Comparison of ENCODE assay signal across 16 cellular contexts in genomic region chr7:100191775-100192174, GRCh38. TPM values are rescaled to one million over a fixed set of nuclear protein-coding genes. Genes with fewer than 3 reads are reported as not detected.
DNase-seq lines count a peak whose midpoint lies in the region; ATAC-seq and TF ChIP-seq lines count a peak whose summit lies in the region.
"Had no signal": no experiment of that assay in that cellular context is flagged by ENCODE, and none has a peak within 500 bp of the region (broad histone marks: within the 10 kb centered on the region; RNA-seq: fewer than 3 reads in every experiment).

No MANE protein-coding gene starts in this region.

- H3K79me2 ChIP-seq in DOHH2 (ENCODE audit: control insufficient read depth, low read length) = no peaks in the 10 kb centered on the region; the same call in 1 of the 2 replicates

- peak overlapping the region; percentile 41 for H3K4me3 ChIP-seq in DOHH2 (ENCODE audit: low read length)
- H3K4me3 ChIP-seq in mesenchymal stem cell (ENCODE audit: insufficient read depth in 1 of 2, low read depth in 1 of 2, low read length in 2 of 2) = no peak overlapping the region

- H3K36me3 ChIP-seq in DOHH2 (ENCODE audit: control insufficient read depth, low read length) (peaks cover 55% of the 10 kb centered on the region), mesenchymal stem cell (ENCODE audit: control insufficient read depth in 1 of 2, insufficient read depth in 2 of 2, low read depth in 1 of 2, low read length in 2 of 2) (no peaks in the 10 kb centered on the region)

- no peak overlapping the region for H2BK12ac ChIP-seq in mesenchymal stem cell (ENCODE audit: low read length in 2 of 2)

- H3K18ac ChIP-seq in mesenchymal stem cell (ENCODE audit: low read depth in 1 of 2, low read length in 2 of 2) = no peak overlapping the region

- no peak overlapping the region for H2AK5ac ChIP-seq in mesenchymal stem cell (ENCODE audit: low read length, severe bottlenecking)

- H3K27me3 ChIP-seq in DOHH2 (ENCODE audit: control insufficient read depth, low read length) = no peaks in the 10 kb centered on the region
- H3K27me3 ChIP-seq in mesenchymal stem cell (ENCODE audit: control insufficient read depth in 1 of 2, insufficient read depth in 1 of 2, low read length in 2 of 2) = peaks cover 0 to 13% of the 10 kb centered on the region in 2 experiments

- H3K4me1 Mint-ChIP-seq in activated naive CD8-positive, alpha-beta T cell treated with anti-CD3 and anti-CD28 coated beads for 36 hours = peaks cover 42% of the 10 kb centered on the region
- H3K4me1 Mint-ChIP-seq in osteocyte (ENCODE audit: unreplicated experiment) = peaks cover 5% of the 10 kb centered on the region
- peaks cover 29% of the 10 kb centered on the region for H3K4me1 Mint-ChIP-seq in activated T-helper 1 cell treated with anti-CD3 and anti-CD28 coated beads, Interleukin-12 subunit alpha, Interleukin-12 subunit beta, Interleukin-2, Interleukin-4 antibody, amounts not matched to agents 30 ng/mL and 10 ng/mL and 1 ng/mL, durations not matched to agents 14 hours and 24 hours and 36 hours (ENCODE audit: low read depth)

- no peak overlapping the region for H2BK5ac ChIP-seq in mesenchymal stem cell (ENCODE audit: low read depth, low read length, poor library complexity, severe bottlenecking)

- no peak overlapping the region for H3K4me3 Mint-ChIP-seq in activated naive CD8-positive, alpha-beta T cell treated with anti-CD3 and anti-CD28 coated beads for 36 hours
- H3K4me3 Mint-ChIP-seq in osteocyte (ENCODE audit: unreplicated experiment) = no peak overlapping the region
- H3K4me3 Mint-ChIP-seq in activated T-helper 1 cell treated with anti-CD3 and anti-CD28 coated beads, Interleukin-12 subunit alpha, Interleukin-12 subunit beta, Interleukin-2, Interleukin-4 antibody, amounts not matched to agents 30 ng/mL and 10 ng/mL and 1 ng/mL, durations not matched to agents 14 hours and 24 hours and 36 hours = no peak overlapping the region
- H3K4me3 Mint-ChIP-seq: activated CD4-positive, alpha-beta memory T cell treated with anti-CD3 and anti-CD28 coated beads for 36 hours; T-helper 1 cell treated with Interleukin-12 subunit alpha and Interleukin-12 subunit beta and Interleukin-4 antibody, amounts not matched to agents 30 μg/mL and 1 μg/mL, for 36 hours had no signal

- H3K4me1 ChIP-seq in DOHH2 (ENCODE audit: control insufficient read depth, low read length) (peaks cover 87% of the 10 kb centered on the region), mesenchymal stem cell (ENCODE audit: control insufficient read depth, insufficient read depth, low read depth, low read length) (no peaks in the 10 kb centered on the region)

- H2BK120ac ChIP-seq in mesenchymal stem cell (ENCODE audit: low read depth, low read length) = no peak overlapping the region

- H3K14ac ChIP-seq in mesenchymal stem cell (ENCODE audit: low read length in 2 of 2) = no peak overlapping the region

- H3K4me2 ChIP-seq in DOHH2 (ENCODE audit: low read length) = peak overlapping the region; percentile 65
- no peak overlapping the region for H3K4me2 ChIP-seq in mesenchymal stem cell (ENCODE audit: low read length, poor library complexity, severe bottlenecking)

- H3K36me3 Mint-ChIP-seq in activated naive CD8-positive, alpha-beta T cell treated with anti-CD3 and anti-CD28 coated beads for 36 hours = no peaks in the 10 kb centered on the region
- H3K36me3 Mint-ChIP-seq in osteocyte (ENCODE audit: unreplicated experiment) = no peaks in the 10 kb centered on the region
- peaks cover 2% of the 10 kb centered on the region for H3K36me3 Mint-ChIP-seq in activated T-helper 1 cell treated with anti-CD3 and anti-CD28 coated beads, Interleukin-12 subunit alpha, Interleukin-12 subunit beta, Interleukin-2, Interleukin-4 antibody, amounts not matched to agents 30 ng/mL and 10 ng/mL and 1 ng/mL, durations not matched to agents 14 hours and 24 hours and 36 hours (ENCODE audit: low read depth)
- H3K36me3 Mint-ChIP-seq: activated CD4-positive, alpha-beta memory T cell treated with anti-CD3 and anti-CD28 coated beads for 36 hours had no signal

- H3K23ac ChIP-seq in mesenchymal stem cell (ENCODE audit: low read length in 2 of 2) = no peak overlapping the region

- H4K8ac ChIP-seq in mesenchymal stem cell (ENCODE audit: low read length) = no peak overlapping the region

- no peak overlapping the region for H3K9ac ChIP-seq in mesenchymal stem cell (ENCODE audit: low read length)

- 95% methylated on average over 2 of the region's 2 CpGs for WGBS in mesenchymal stem cell

- ATAC-seq in GM19035 (IDR thresholded peaks at IDR 0.05; ENCODE audit: unreplicated experiment) = no peak
- no peak for ATAC-seq in HG03280 (IDR thresholded peaks at IDR 0.05; ENCODE audit: unreplicated experiment)

- H3K27ac ChIP-seq in DOHH2 (ENCODE audit: low read depth, low read length) (peak overlapping the region; percentile 94), mesenchymal stem cell (ENCODE audit: low read length, poor library complexity, severe bottlenecking) (no peak overlapping the region)

- intact Hi-C loops in activated T-helper 1 cell treated with anti-CD3 and anti-CD28 coated beads, Interleukin-12 subunit alpha, Interleukin-12 subunit beta, Interleukin-2, Interleukin-4 antibody, amounts not matched to agents 30 ng/mL and 10 ng/mL and 1 ng/mL, durations not matched to agents 14 hours and 24 hours and 36 hours (cut with micrococcal nuclease) = loop anchor here (2.0 kb wide), 1 partner anchor 17 kb away; no protein-coding TSS in a partner anchor

- DNase-seq in M059J (ENCODE audit: low read depth) (peak; percentile 18), mesenchymal stem cell (peak; percentile 45), osteocyte (ENCODE audit: extremely low spot score, unreplicated experiment) (no peak)
- DNase-seq in activated naive CD8-positive, alpha-beta T cell treated with anti-CD3 and anti-CD28 coated beads for 36 hours = no peak
- DNase-seq in activated T-helper 1 cell treated with anti-CD3 and anti-CD28 coated beads, Interleukin-12 subunit alpha, Interleukin-12 subunit beta, Interleukin-2, Interleukin-4 antibody, amounts not matched to agents 30 ng/mL and 10 ng/mL and 1 ng/mL, durations not matched to agents 14 hours and 24 hours and 36 hours (ENCODE audit: low spot score) = no peak
- DNase-seq: activated CD4-positive, alpha-beta memory T cell treated with anti-CD3 and anti-CD28 coated beads for 36 hours; head of caudate nucleus; NCI-H187 treated with DMSO at 0.1 percent for 48 hours; NCI-H82; stimulated activated CD4-positive, alpha-beta T cell treated with anti-CD3 and anti-CD28 coated beads, Interleukin-4, amount 100 ng/mL, for 1 hour had no signal

- H3K9me3 ChIP-seq in DOHH2 (ENCODE audit: control insufficient read depth, insufficient read depth, low read length) (no peaks in the 10 kb centered on the region), mesenchymal stem cell (ENCODE audit: control insufficient read depth, low read length) (no peaks in the 10 kb centered on the region)

- H3K9me3 Mint-ChIP-seq in activated naive CD8-positive, alpha-beta T cell treated with anti-CD3 and anti-CD28 coated beads for 36 hours = no peaks in the 10 kb centered on the region
- H3K9me3 Mint-ChIP-seq in osteocyte (ENCODE audit: unreplicated experiment) = no peaks in the 10 kb centered on the region
- no peaks in the 10 kb centered on the region for H3K9me3 Mint-ChIP-seq in activated T-helper 1 cell treated with anti-CD3 and anti-CD28 coated beads, Interleukin-12 subunit alpha, Interleukin-12 subunit beta, Interleukin-2, Interleukin-4 antibody, amounts not matched to agents 30 ng/mL and 10 ng/mL and 1 ng/mL, durations not matched to agents 14 hours and 24 hours and 36 hours
- H3K9me3 Mint-ChIP-seq: activated CD4-positive, alpha-beta memory T cell treated with anti-CD3 and anti-CD28 coated beads for 36 hours; T-helper 1 cell treated with Interleukin-12 subunit alpha and Interleukin-12 subunit beta and Interleukin-4 antibody, amounts not matched to agents 30 μg/mL and 1 μg/mL, for 36 hours had no signal

- H2AFZ ChIP-seq in mesenchymal stem cell (ENCODE audit: low read depth, low read length) = no peak overlapping the region

- H4K91ac ChIP-seq in mesenchymal stem cell (ENCODE audit: low read length) = no peak overlapping the region

- no peaks in the 10 kb centered on the region for H3K9me2 ChIP-seq in DOHH2 (replicated peaks; ENCODE audit: control insufficient read depth, low read length)

- no peaks in the 10 kb centered on the region for H4K20me1 ChIP-seq in DOHH2 (ENCODE audit: control insufficient read depth, insufficient read depth, low read depth, low read length)

- H3K4ac ChIP-seq in mesenchymal stem cell (ENCODE audit: low read depth in 1 of 2, low read length in 2 of 2) = no peak overlapping the region

- H3K79me1 ChIP-seq in mesenchymal stem cell (replicated peaks; ENCODE audit: low read length, poor library complexity, severe bottlenecking) = no peaks in the 10 kb centered on the region

- peak overlapping the region; percentile 44 for H3K27ac Mint-ChIP-seq in activated naive CD8-positive, alpha-beta T cell treated with anti-CD3 and anti-CD28 coated beads for 36 hours
- no peak overlapping the region for H3K27ac Mint-ChIP-seq in osteocyte (ENCODE audit: unreplicated experiment)
- no peak overlapping the region for H3K27ac Mint-ChIP-seq in activated T-helper 1 cell treated with anti-CD3 and anti-CD28 coated beads, Interleukin-12 subunit alpha, Interleukin-12 subunit beta, Interleukin-2, Interleukin-4 antibody, amounts not matched to agents 30 ng/mL and 10 ng/mL and 1 ng/mL, durations not matched to agents 14 hours and 24 hours and 36 hours
- H3K27ac Mint-ChIP-seq: activated CD4-positive, alpha-beta memory T cell treated with anti-CD3 and anti-CD28 coated beads for 36 hours; T-helper 1 cell treated with Interleukin-12 subunit alpha and Interleukin-12 subunit beta and Interleukin-4 antibody, amounts not matched to agents 30 μg/mL and 1 μg/mL, for 36 hours had no signal

- no peak for TF ChIP-seq CTCF in DOHH2 (IDR thresholded peaks at IDR 0.05; ENCODE audit: low read depth, low read length, poor library complexity, severe bottlenecking)
- no peak for TF ChIP-seq CTCF in osteocyte (IDR thresholded peaks at IDR 0.05)

- H3K27me3 Mint-ChIP-seq in activated naive CD8-positive, alpha-beta T cell treated with anti-CD3 and anti-CD28 coated beads for 36 hours = no peaks in the 10 kb centered on the region
- H3K27me3 Mint-ChIP-seq in osteocyte (ENCODE audit: unreplicated experiment) = peaks cover 11% of the 10 kb centered on the region
- no peaks in the 10 kb centered on the region for H3K27me3 Mint-ChIP-seq in activated T-helper 1 cell treated with anti-CD3 and anti-CD28 coated beads, Interleukin-12 subunit alpha, Interleukin-12 subunit beta, Interleukin-2, Interleukin-4 antibody, amounts not matched to agents 30 ng/mL and 10 ng/mL and 1 ng/mL, durations not matched to agents 14 hours and 24 hours and 36 hours (ENCODE audit: insufficient read depth)
- H3K27me3 Mint-ChIP-seq: activated CD4-positive, alpha-beta memory T cell treated with anti-CD3 and anti-CD28 coated beads for 36 hours had no signal

- H2BK15ac ChIP-seq in mesenchymal stem cell (ENCODE audit: low read depth, poor library complexity, severe bottlenecking) = no peak overlapping the region

- H3F3A ChIP-seq in DOHH2 (ENCODE audit: control insufficient read depth, insufficient read depth) = peaks cover 47% of the 10 kb centered on the region

RNA-seq across cellular contexts. Expression of gene STAG3, which starts 14.1 kb away (rescaled TPM):
- 8.3 and 10.5 TPM in 2 replicates for total RNA-seq in M059J (2014; rRNA removed; shearing (Covaris generic))
- total RNA-seq in activated naive CD8-positive, alpha-beta T cell treated with anti-CD3 and anti-CD28 coated beads for 36 hours = 10 to 100 TPM; 21.1 to 21.4 TPM
- polyA plus RNA-seq in mesenchymal stem cell (2013, experiment 1 of 2) = 0.15 TPM
- polyA plus RNA-seq in mesenchymal stem cell (2013, experiment 2 of 2) = 0.32 TPM
- total RNA-seq in osteocyte = 1.0 and 1.5 TPM in 2 replicates
- total RNA-seq in activated T-helper 1 cell treated with anti-CD3 and anti-CD28 coated beads, Interleukin-12 subunit alpha, Interleukin-12 subunit beta, Interleukin-2, Interleukin-4 antibody, amounts not matched to agents 30 ng/mL and 10 ng/mL and 1 ng/mL, durations not matched to agents 14 hours and 24 hours and 36 hours = 25.0 and 30.6 TPM in 2 replicates

RNA-seq across cellular contexts. Expression of gene GPC2, which starts 14.6 kb away (rescaled TPM):
- total RNA-seq in M059J (2014; rRNA removed; shearing (Covaris generic)) = 2.8 and 4.2 TPM in 2 replicates
- total RNA-seq in activated naive CD8-positive, alpha-beta T cell treated with anti-CD3 and anti-CD28 coated beads for 36 hours = 1 to 10 TPM; 3.6 to 3.9 TPM
- 3.4 TPM for polyA plus RNA-seq in mesenchymal stem cell (2013, experiment 1 of 2)
- polyA plus RNA-seq in mesenchymal stem cell (2013, experiment 2 of 2) = 2.7 TPM
- total RNA-seq in osteocyte = 8.1 and 12.6 TPM in 2 replicates
- total RNA-seq in activated T-helper 1 cell treated with anti-CD3 and anti-CD28 coated beads, Interleukin-12 subunit alpha, Interleukin-12 subunit beta, Interleukin-2, Interleukin-4 antibody, amounts not matched to agents 30 ng/mL and 10 ng/mL and 1 ng/mL, durations not matched to agents 14 hours and 24 hours and 36 hours = 3.9 and 4.8 TPM in 2 replicates

RNA-seq across cellular contexts. Expression of gene GAL3ST4, which starts 23.4 kb away (rescaled TPM):
- 1.9 and 3.9 TPM in 2 replicates for total RNA-seq in M059J (2014; rRNA removed; shearing (Covaris generic))
- 1 to 10 TPM; 2.9 to 3.6 TPM for total RNA-seq in activated naive CD8-positive, alpha-beta T cell treated with anti-CD3 and anti-CD28 coated beads for 36 hours
- polyA plus RNA-seq in mesenchymal stem cell (2013, experiment 1 of 2) = 8.2 TPM
- polyA plus RNA-seq in mesenchymal stem cell (2013, experiment 2 of 2) = 8.0 TPM
- 2.9 and 3.6 TPM in 2 replicates for total RNA-seq in osteocyte
- 1.3 and 1.5 TPM in 2 replicates for total RNA-seq in activated T-helper 1 cell treated with anti-CD3 and anti-CD28 coated beads, Interleukin-12 subunit alpha, Interleukin-12 subunit beta, Interleukin-2, Interleukin-4 antibody, amounts not matched to agents 30 ng/mL and 10 ng/mL and 1 ng/mL, durations not matched to agents 14 hours and 24 hours and 36 hours

RNA-seq across cellular contexts. Expression of gene PVRIG, which starts 28.0 kb away (rescaled TPM):
- not detected in 2 replicates for total RNA-seq in M059J (2014; rRNA removed; shearing (Covaris generic))
- total RNA-seq in activated naive CD8-positive, alpha-beta T cell treated with anti-CD3 and anti-CD28 coated beads for 36 hours = 10 to 100 TPM; 33.4 to 34.5 TPM
- not detected for polyA plus RNA-seq in mesenchymal stem cell (2013, experiment 1 of 2)
- polyA plus RNA-seq in mesenchymal stem cell (2013, experiment 2 of 2) = not detected
- not detected in 2 replicates for total RNA-seq in osteocyte
- total RNA-seq in activated T-helper 1 cell treated with anti-CD3 and anti-CD28 coated beads, Interleukin-12 subunit alpha, Interleukin-12 subunit beta, Interleukin-2, Interleukin-4 antibody, amounts not matched to agents 30 ng/mL and 10 ng/mL and 1 ng/mL, durations not matched to agents 14 hours and 24 hours and 36 hours = 30.5 and 31.2 TPM in 2 replicates
- total RNA-seq: lung microvascular endothelial cell, pulmonary artery endothelial cell had no signal

RNA-seq across cellular contexts. Expression of gene TRAPPC14, which starts 33.3 kb away (rescaled TPM):
- 6.4 and 10.5 TPM in 2 replicates for total RNA-seq in M059J (2014; rRNA removed; shearing (Covaris generic))
- 10 to 100 TPM; 17.0 to 20.0 TPM for total RNA-seq in activated naive CD8-positive, alpha-beta T cell treated with anti-CD3 and anti-CD28 coated beads for 36 hours
- polyA plus RNA-seq in mesenchymal stem cell (2013, experiment 1 of 2) = 11.9 TPM
- 11.4 TPM for polyA plus RNA-seq in mesenchymal stem cell (2013, experiment 2 of 2)
- total RNA-seq in osteocyte = 18.2 and 20.3 TPM in 2 replicates
- 43.9 and 44.3 TPM in 2 replicates for total RNA-seq in activated T-helper 1 cell treated with anti-CD3 and anti-CD28 coated beads, Interleukin-12 subunit alpha, Interleukin-12 subunit beta, Interleukin-2, Interleukin-4 antibody, amounts not matched to agents 30 ng/mL and 10 ng/mL and 1 ng/mL, durations not matched to agents 14 hours and 24 hours and 36 hours

Comparison
In these comparisons a context has a peak if more than half of its experiments do, and no peak if none do; other contexts are left out.
1. DNase-seq: peak in M059J (single experiment) and mesenchymal stem cell (single experiment); none in activated naive CD8-positive, alpha-beta T cell treated with anti-CD3 and anti-CD28 coated beads for 36 hours (single experiment), osteocyte (single experiment) and activated T-helper 1 cell treated with anti-CD3 and anti-CD28 coated beads, Interleukin-12 subunit alpha, Interleukin-12 subunit beta, Interleukin-2, Interleukin-4 antibody, amounts not matched to agents 30 ng/mL and 10 ng/mL and 1 ng/mL, durations not matched to agents 14 hours and 24 hours and 36 hours (single experiment).